ENCODE assay signal across 8 cellular contexts in the genomic region with DNA sequence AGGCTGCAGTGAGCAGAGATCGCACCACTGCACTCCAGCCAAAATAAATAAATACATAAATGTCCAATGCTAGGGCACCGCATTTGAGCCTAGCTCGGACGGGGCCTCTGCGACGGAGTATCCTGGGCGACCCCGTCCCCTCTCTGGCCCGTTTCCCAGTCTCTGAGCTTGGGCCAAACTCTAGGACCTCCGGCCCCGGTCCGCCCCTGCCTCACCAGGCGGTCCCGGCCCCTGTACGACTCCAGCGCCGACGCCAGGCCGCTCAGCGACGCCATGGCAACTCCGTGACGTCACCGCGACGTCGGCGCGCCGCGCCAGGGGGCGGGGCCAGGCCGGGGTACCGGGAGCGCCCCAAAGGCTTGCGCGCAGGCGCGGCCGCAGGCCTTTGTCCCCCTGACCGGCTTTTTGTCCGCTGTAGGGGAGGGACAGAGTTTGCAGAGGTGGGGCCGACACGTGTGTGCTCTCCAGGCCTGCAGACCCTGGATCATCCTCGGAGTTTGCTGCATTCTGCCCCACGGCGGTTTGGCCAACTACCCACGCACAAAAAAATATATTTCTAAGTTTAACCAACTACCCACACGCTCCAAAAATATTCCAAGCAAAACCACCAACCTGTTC. TPM values are rescaled to one million over a fixed set of nuclear protein-coding genes. Genes with fewer than 3 reads are reported as not detected.
DNase-seq lines count a peak whose midpoint lies in the region; TF ChIP-seq lines count a peak whose summit lies in the region.

A gene (minus strand): TSS at position 300 of the 618 bp plus-strand sequence. CDS start 25 bp downstream, at position 275.

- H3K18ac ChIP-seq in H9 (ENCODE audit: insufficient read length, low read depth, low read length) = peak within 1 kb of the TSS; percentile 94

- H3K4me1 Mint-ChIP-seq in Caco-2 (ENCODE audit: low read depth, unreplicated experiment) (peaks cover 7% of the 10 kb centered on the region), H9 (peaks cover 8 to 13% of the 10 kb centered on the region in 2 experiments)

- H3K36me3 ChIP-seq in Caco-2 (ENCODE audit: control insufficient read depth, insufficient read depth, low read length) (no peaks in the 10 kb centered on the region), breast epithelium (no peaks in the 10 kb centered on the region)

- peak within 1 kb of the TSS; percentile 46 for H2BK5ac ChIP-seq in H9 (ENCODE audit: insufficient read length, low read length)

- TF ChIP-seq CTCF in Caco-2 (IDR thresholded peaks at IDR 0.05; ENCODE audit: insufficient read depth in 1 of 2, low read depth in 1 of 2, low read length in 1 of 2, severe bottlenecking in 1 of 2, unreplicated experiment in 1 of 2) (no peak), H9 (conservative IDR thresholded peaks at IDR 0.05) (no peak), VCaP (conservative IDR thresholded peaks at IDR 0.05) (no peak), breast epithelium (IDR thresholded peaks at IDR 0.05) (no peak)

- H3K9ac ChIP-seq in H9 (ENCODE audit: extremely low read depth, insufficient read length, low read length) = peak within 1 kb of the TSS; percentile 85

- intact Hi-C loops in Caco-2 (cut with micrococcal nuclease; ENCODE audit: unreplicated experiment) (loop anchor here (1.0 to 2.0 kb wide), 2 partner anchors 46 to 64 kb away; a partner anchor contains a TSS), breast epithelium (cut with DNase I; ENCODE audit: low total_unique reads) (no loop called here)

- H3K36me3 Mint-ChIP-seq in Caco-2 (ENCODE audit: insufficient read depth, unreplicated experiment) (peaks cover 9% of the 10 kb centered on the region), H9 (ENCODE audit: insufficient read depth in 1 of 3, low read depth in 3 of 3) (no peaks in the 10 kb centered on the region)

- peak; percentile 93 to 96 for DNase-seq in Caco-2
- DNase-seq in H9 = peak; percentile 94
- DNase-seq in NCI-H2029 (lab: John Stamatoyannopoulos, UW) = peak; percentile 77
- peak; percentile 82 to 90 for DNase-seq in breast epithelium (ENCODE audit: low spot score in 2 of 2)
- DNase-seq in iPS-NIHi11 (ENCODE audit: low spot score) = peak; percentile 99
- DNase-seq in NCI-H446 (lab: John Stamatoyannopoulos, UW) = no peak

- TF ChIP-seq POLR2A in breast epithelium (IDR thresholded peaks at IDR 0.05) = peak; percentile 16

- H3K4ac ChIP-seq in H9 (ENCODE audit: low read depth, low read length) = no peak within 1 kb of the TSS; the same call in 1 of the 2 replicates

- H2BK120ac ChIP-seq in H9 (ENCODE audit: low read depth, low read length, poor library complexity, severe bottlenecking) = peak within 1 kb of the TSS; percentile 69

- POLR2A ChIA-PET in Caco-2 (lab: Charles Lee) = interaction anchor here (0.8 to 1.2 kb wide), 2 partner anchors 16 to 90 kb away, joined by 3 to 9 read pairs; no protein-coding TSS in a partner anchor

- H3K79me1 ChIP-seq in H9 (ENCODE audit: insufficient read depth, low read depth, low read length, poor library complexity, severe bottlenecking) = no peaks in the 10 kb centered on the region

- H2BK15ac ChIP-seq in H9 (ENCODE audit: low read depth, low read length) = no peak within 1 kb of the TSS

- H2BK12ac ChIP-seq in H9 (ENCODE audit: insufficient read length, low read depth, low read length) = peak within 1 kb of the TSS; percentile 57

- H3K4me1 ChIP-seq in Caco-2 (peaks cover 4% of the 10 kb centered on the region; the same call in 1 of the 2 replicates), H9 (ENCODE audit: insufficient read depth, low read length) (peaks cover 5% of the 10 kb centered on the region; the same call in 1 of the 2 replicates), breast epithelium (peaks cover 0 to 6% of the 10 kb centered on the region in 2 donors)

- peak within 1 kb of the TSS; percentile 97 for H2BK20ac ChIP-seq in H9 (ENCODE audit: low read depth, low read length, poor library complexity, severe bottlenecking)

- peak within 1 kb of the TSS; percentile 92 for H4K5ac ChIP-seq in H9 (ENCODE audit: insufficient read length, low read depth, low read length)

- H3K79me2 ChIP-seq in H9 (ENCODE audit: insufficient read depth, low read length) = no peaks in the 10 kb centered on the region

- H3K27ac ChIP-seq in H9 (ENCODE audit: insufficient read length, low read depth, low read length) (peak within 1 kb of the TSS; percentile 72), VCaP (peak within 1 kb of the TSS; percentile 65), breast epithelium (peak within 1 kb of the TSS; percentile 90 to 95), skin epidermis (peak within 1 kb of the TSS in 20 of 21 experiments; percentile 53 to 95 (median 85))

- no peaks in the 10 kb centered on the region for H3K27me3 ChIP-seq in Caco-2 (replicated peaks; ENCODE audit: control insufficient read depth, insufficient read depth, low read length)
- no peaks in the 10 kb centered on the region for H3K27me3 ChIP-seq in H9 (ENCODE audit: insufficient read depth, low read length)
- no peaks in the 10 kb centered on the region for H3K27me3 ChIP-seq in breast epithelium

- WGBS in H9 (ENCODE audit: extremely low coverage, insufficient read length, low lambda C conversion rate) = no CpG with 5 or more reads among the region's 49 CpGs

- peak within 1 kb of the TSS; percentile 41 for H3T11ph ChIP-seq in H9 (ENCODE audit: low read length)

- no peaks in the 10 kb centered on the region for H4K20me1 ChIP-seq in H9 (ENCODE audit: control insufficient read depth, insufficient read depth, insufficient read length)

- no peak within 1 kb of the TSS for H3K56ac ChIP-seq in H9 (ENCODE audit: insufficient read length, low read depth, low read length)

- H2AK5ac ChIP-seq in H9 (ENCODE audit: insufficient read length, low read length) = no peak within 1 kb of the TSS

- H3K9me3 Mint-ChIP-seq in Caco-2 (ENCODE audit: unreplicated experiment) (no peaks in the 10 kb centered on the region), H9 (no peaks in the 10 kb centered on the region)

- peak within 1 kb of the TSS; percentile 62 for H3K23ac ChIP-seq in H9 (ENCODE audit: insufficient read length, low read depth, low read length)

- CTCF ChIA-PET in Caco-2 (lab: Charles Lee) = interaction anchor here (0.6 to 0.7 kb wide), 4 partner anchors 43 to 190 kb away, joined by 4 to 7 read pairs (median 4); no protein-coding TSS in a partner anchor

- no TSS peak for BruUV-seq in Caco-2 (replicated peaks; lab: Mats Ljungman, UMichigan)

- H4K91ac ChIP-seq in H9 (ENCODE audit: insufficient read length, low read depth, low read length) = no peak within 1 kb of the TSS

- H3K9me3 ChIP-seq in Caco-2 (no peaks in the 10 kb centered on the region), H9 (ENCODE audit: control insufficient read depth, low read depth, low read length) (no peaks in the 10 kb centered on the region), breast epithelium (no peaks in the 10 kb centered on the region)

- H3K27ac Mint-ChIP-seq in Caco-2 (ENCODE audit: unreplicated experiment) (peak within 1 kb of the TSS; percentile 96), H9 (peak within 1 kb of the TSS; percentile 66 to 98 (median 97); a peak in 6 of 7 replicates)

- H3K27me3 Mint-ChIP-seq in Caco-2 (ENCODE audit: insufficient read depth, unreplicated experiment) (no peaks in the 10 kb centered on the region), H9 (ENCODE audit: low read depth) (peaks cover 3% of the 10 kb centered on the region; the same call in 1 of the 2 replicates)

- H3K4me3 Mint-ChIP-seq in Caco-2 (ENCODE audit: unreplicated experiment) (peak within 1 kb of the TSS; percentile 77), H9 (peak within 1 kb of the TSS; percentile 67 to 75)

- H3K4me2 ChIP-seq in H9 (ENCODE audit: insufficient read depth, insufficient read length, low read length) = peak within 1 kb of the TSS; percentile 63

- peaks cover 3% of the 10 kb centered on the region for H3K23me2 ChIP-seq in H9 (ENCODE audit: insufficient read length, low read depth, low read length, poor library complexity, severe bottlenecking)

- H4K8ac ChIP-seq in H9 (replicated peaks; ENCODE audit: insufficient read length, low read depth, low read length) = no peak within 1 kb of the TSS

- H2AFZ ChIP-seq in H9 (ENCODE audit: low read length) = peak within 1 kb of the TSS; percentile 84

- peak within 1 kb of the TSS; percentile 94 for H3K14ac ChIP-seq in H9 (ENCODE audit: insufficient read depth, low read length)

- H3K4me3 ChIP-seq in Caco-2 (ENCODE audit: low read depth, low read length) = peak within 1 kb of the TSS; percentile 60
- H3K4me3 ChIP-seq in breast epithelium = peak within 1 kb of the TSS; percentile 65 to 75 (median 67)
- H3K4me3 ChIP-seq in skin epidermis = peak within 1 kb of the TSS; percentile 40 to 60 (median 52)

RNA-seq across cellular contexts. Expression of the gene that starts here (rescaled TPM):
- total RNA-seq in Caco-2 (2022) = 3.9 TPM in 2 replicates
- total RNA-seq in H9 (2021) = 2.4 and 2.8 TPM in 2 replicates
- total RNA-seq in breast epithelium = 1 to 10 TPM; 5.4 to 9.8 (median 7.2) TPM

Comparison
In these comparisons a context has a peak if more than half of its experiments do, and no peak if none do; other contexts are left out.
1. DNase-seq: peak in Caco-2 (2 of 2), H9 (single experiment), NCI-H2029 (single experiment), breast epithelium (2 of 2) and iPS-NIHi11 (single experiment); none in NCI-H446 (0 of 2).
2. Peak in every context shown above with its lines, with median percentiles within 50 percentile points of each other: H3K4me3 ChIP-seq and H3K27ac ChIP-seq.